1 cellular context compared by ENCODE assay signal in genomic region chr20:57594092-57594911, GRCh38.
TF ChIP-seq lines count a peak whose summit lies in the region.

No MANE protein-coding gene starts in this region.

TF ChIP-seq in GM23338, 12 proteins besides CTCF, POLR2A, EP300 and RAD21 (continued from another document):
- TF ChIP-seq ZNF462 (CRISPR knock-in tag; IDR thresholded peaks at IDR 0.05) (no peak), NANOG (IDR thresholded peaks at IDR 0.05; ENCODE audit: borderline replicate concordance) (no peak), REST (IDR thresholded peaks at IDR 0.05; ENCODE audit: unreplicated experiment) (no peak), CREB1 (CRISPR knock-in tag; IDR thresholded peaks at IDR 0.05; ENCODE audit: low read depth) (no peak), JUNB (IDR thresholded peaks at IDR 0.05; ENCODE audit: unreplicated experiment) (no peak), EZH2 (IDR thresholded peaks at IDR 0.05; ENCODE audit: low read depth, unreplicated experiment) (no peak), EZH2phosphoT487 (IDR thresholded peaks at IDR 0.05; ENCODE audit: unreplicated experiment) (no peak)
